Comparison of ENCODE assay signal across 13 cellular contexts in genomic region chr4:173525118-173526033, GRCh38. TPM values are rescaled to one million over a fixed set of nuclear protein-coding genes. Genes with fewer than 3 reads are reported as not detected.
A peak's percentile ranks its signal among the peaks of the same experiment; 100 is the strongest.
DNase-seq lines count a peak whose midpoint lies in the region; FAIRE-seq and TF ChIP-seq lines count a peak whose summit lies in the region.
"Had no signal": no experiment of that assay in that cellular context is flagged by ENCODE, and none has a peak within 500 bp of the region (broad histone marks: within the 10 kb centered on the region; RNA-seq: fewer than 3 reads in every experiment).

No MANE protein-coding gene starts in this region.

- H2AFZ ChIP-seq in astrocyte (ENCODE audit: low read depth, low read length) (no peak overlapping the region), hepatocyte (no peak overlapping the region)

- H4K20me1 ChIP-seq in astrocyte (ENCODE audit: insufficient read depth, low read length) (peaks cover 3% of the 10 kb centered on the region), hepatocyte (ENCODE audit: insufficient read depth, poor library complexity, severe bottlenecking) (no peaks in the 10 kb centered on the region)

- no peaks in the 10 kb centered on the region for H3K9me2 ChIP-seq in hepatocyte (replicated peaks; ENCODE audit: insufficient read depth)

- peaks cover 3% of the 10 kb centered on the region for H3K4me1 Mint-ChIP-seq in astrocyte (ENCODE audit: low read depth, unreplicated experiment)
- H3K4me1 Mint-ChIP-seq in CD14-positive monocyte: peaks cover 35% of the 10 kb centered on the region

- H3K27ac ChIP-seq in HUES64 (ENCODE audit: low read depth, low read length) (no peak overlapping the region), astrocyte (ENCODE audit: low read depth, low read length) (no peak overlapping the region), hepatocyte (peak overlapping the region; percentile 92)

- no peak for DNase-seq in astrocyte (ENCODE audit: low read depth)
- DNase-seq in hepatocyte (ENCODE audit: low spot score): no peak
- DNase-seq in skeletal muscle cell (ENCODE audit: low read depth): no peak
- DNase-seq in NCI-H2227 (lab: John Stamatoyannopoulos, UW; ENCODE audit: unreplicated experiment): no peak
- DNase-seq in CD14-positive monocyte (ENCODE audit: low spot score): no peak
- DNase-seq in glomerular visceral epithelial cell (ENCODE audit: extremely low spot score): no peak
- DNase-seq: activated T-cell treated with anti-CD3 and anti-CD28 coated beads, Interleukin-2, amount 50 U/mL, for 1 hour; Calu3; head of caudate nucleus; NCI-H1417 treated with DMSO at 0.1 percent for 48 hours; T-helper 9 cell had no signal

- H3K4me3 Mint-ChIP-seq in astrocyte (ENCODE audit: unreplicated experiment) (no peak overlapping the region), CD14-positive monocyte (peak overlapping the region in 1 of 2 donors; percentile 87)

- H3K27ac Mint-ChIP-seq in astrocyte (ENCODE audit: unreplicated experiment) (peak overlapping the region; percentile 54), CD14-positive monocyte (no peak overlapping the region)

- TF ChIP-seq CTCF in astrocyte (IDR thresholded peaks at IDR 0.05; ENCODE audit: insufficient read depth, low read depth, low read length) (no peak), hepatocyte (IDR thresholded peaks at IDR 0.05; ENCODE audit: poor library complexity) (no peak), CD14-positive monocyte (IDR thresholded peaks at IDR 0.05) (no peak)

- H3K36me3 Mint-ChIP-seq in astrocyte (ENCODE audit: low read depth, unreplicated experiment) (peaks cover 4% of the 10 kb centered on the region), CD14-positive monocyte (peaks cover 13 to 30% of the 10 kb centered on the region in 2 donors)

- H3K4me2 ChIP-seq in astrocyte (ENCODE audit: low read length) (no peak overlapping the region), hepatocyte (peak overlapping the region; percentile 77)

- peaks cover 87% of the 10 kb centered on the region for H3K27me3 Mint-ChIP-seq in astrocyte (ENCODE audit: low read depth, unreplicated experiment)
- peaks cover 94 to 98% (median 96%) of the 10 kb centered on the region in 3 donors for H3K27me3 Mint-ChIP-seq in CD14-positive monocyte (ENCODE audit: low read depth in 3 of 3)

- H3K36me3 ChIP-seq in HUES64 (ENCODE audit: insufficient read depth, low read length) (no peaks in the 10 kb centered on the region), astrocyte (ENCODE audit: insufficient read depth, low read length) (no peaks in the 10 kb centered on the region), hepatocyte (replicated peaks; ENCODE audit: insufficient read depth, low read depth) (no peaks in the 10 kb centered on the region)

- H3K4me1 ChIP-seq in HUES64 (ENCODE audit: insufficient read depth, low read length): peaks cover 34% of the 10 kb centered on the region
- H3K4me1 ChIP-seq in astrocyte (ENCODE audit: insufficient read depth, low read length): peaks cover 15% of the 10 kb centered on the region
- peaks cover 16% of the 10 kb centered on the region for H3K4me1 ChIP-seq in hepatocyte (ENCODE audit: insufficient read depth)

- intact Hi-C loops in CD14-positive monocyte (cut with micrococcal nuclease): no loop called here

- peaks cover 55% of the 10 kb centered on the region for H3K9me3 Mint-ChIP-seq in astrocyte (ENCODE audit: unreplicated experiment)
- peaks cover 2 to 75% (median 62%) of the 10 kb centered on the region in 7 donors for H3K9me3 Mint-ChIP-seq in CD14-positive monocyte

- 1% methylated on average over 49 of the region's 49 CpGs for WGBS in HUES64
- WGBS in hepatocyte (ENCODE audit: low lambda C conversion rate, missing lambda C conversion rate): 11% methylated on average over 46 of the region's 49 CpGs

- no peak for FAIRE-seq in astrocyte (lab: Jason Lieb, UNC)
- FAIRE-seq: GM12878 had no signal

- H3K9me3 ChIP-seq in HUES64 (ENCODE audit: insufficient read depth, low read depth, low read length) (no peaks in the 10 kb centered on the region), astrocyte (ENCODE audit: insufficient read depth, low read depth, low read length) (peaks cover 2% of the 10 kb centered on the region), hepatocyte (ENCODE audit: low read depth) (no peaks in the 10 kb centered on the region)

- H3K4me3 ChIP-seq in HUES64 (ENCODE audit: low read length) (peak overlapping the region; percentile 10; the same call in 1 of the 2 replicates), astrocyte (ENCODE audit: insufficient read depth, low read depth, low read length) (no peak overlapping the region), hepatocyte (peak overlapping the region; percentile 41), skeletal muscle cell (ENCODE audit: low read depth, low read length) (peak overlapping the region; percentile 71)
- H3K4me3 ChIP-seq: GM12878 had no signal

- H3K79me2 ChIP-seq in astrocyte (ENCODE audit: insufficient read depth, low read length) (no peaks in the 10 kb centered on the region), hepatocyte (peaks cover 58% of the 10 kb centered on the region)

- H3K9ac ChIP-seq in HUES64 (ENCODE audit: low read depth, low read length) (no peak overlapping the region), astrocyte (ENCODE audit: low read length) (no peak overlapping the region)

- peaks cover 99% of the 10 kb centered on the region for H3K27me3 ChIP-seq in HUES64 (ENCODE audit: insufficient read depth, low read length)
- peaks cover 90% of the 10 kb centered on the region for H3K27me3 ChIP-seq in astrocyte (ENCODE audit: insufficient read depth, low read length)
- H3K27me3 ChIP-seq in hepatocyte: peaks cover 78% of the 10 kb centered on the region

RNA-seq across cellular contexts. Expression of gene HAND2, which starts 4.7 kb away (rescaled TPM):
- 0.55 TPM for polyA plus RNA-seq in HUES64 (2013, experiment 1 of 2)
- 0.82 TPM for polyA plus RNA-seq in HUES64 (2013, experiment 2 of 2)
- total RNA-seq in astrocyte (not detected in 2 replicates), hepatocyte (67.9 and 69.7 TPM in 2 replicates)
- polyA plus RNA-seq in hepatocyte (141 and 152 TPM in 2 replicates), CD14-positive monocyte (not detected)
- total RNA-seq: GM12878 had no signal

Comparison
In these comparisons a context has a peak if more than half of its experiments do, and no peak if none do; other contexts are left out.
1. RNA of gene HAND2, which starts 4.7 kb away (total RNA-seq): 67.9 to 69.7 TPM in hepatocyte; not detected in astrocyte; every median in the first group is over 10 times any median in the second.